ENCODE assay signal across 21 cellular contexts in genomic region chr2:15913146-15913545, GRCh38. TPM values are rescaled to one million over a fixed set of nuclear protein-coding genes. Genes with fewer than 3 reads are reported as not detected.
"Had no signal": no experiment of that assay in that cellular context is flagged by ENCODE, and none has a peak within 500 bp of the region (broad histone marks: within the 10 kb centered on the region; RNA-seq: fewer than 3 reads in every experiment).

No MANE protein-coding gene starts in this region.

- H3K4me3 ChIP-seq: right atrium auricular region, skin epidermis had no signal

- H3K4me3 Mint-ChIP-seq: activated B cell treated with CpG ODN at 0.5 μM for 24 hours; activated CD4-positive, alpha-beta T cell treated with anti-CD3 and anti-CD28 coated beads, Interleukin-2, amount 10 ng/mL, durations not matched to agents 24 days and 14 days; activated CD8-positive, alpha-beta T cell treated with anti-CD3 and anti-CD28 coated beads, Interleukin-2, amount 10 ng/mL, durations not matched to agents 7 days and 5 days; activated naive CD8-positive, alpha-beta T cell treated with anti-CD3 and anti-CD28 coated beads for 36 hours; natural killer cell treated with Interleukin-12 subunit alpha and Interleukin-12 subunit beta and Interleukin-15 and Interleukin-18, amount 100 ng/mL, for 72 hours; T-helper 17 cell; type B pancreatic cell had no signal

- H3K27ac ChIP-seq: brain microvascular endothelial cell, right atrium auricular region had no signal

- H3K9me3 Mint-ChIP-seq: activated B cell treated with CpG ODN at 0.5 μM for 24 hours; activated CD4-positive, alpha-beta T cell treated with anti-CD3 and anti-CD28 coated beads, Interleukin-2, amount 10 ng/mL, durations not matched to agents 24 days and 14 days; natural killer cell treated with Interleukin-12 subunit alpha and Interleukin-12 subunit beta and Interleukin-15 and Interleukin-18, amount 100 ng/mL, for 72 hours; type B pancreatic cell had no signal

- H3K27me3 Mint-ChIP-seq: activated B cell treated with CpG ODN at 0.5 μM for 24 hours; activated CD4-positive, alpha-beta T cell treated with anti-CD3 and anti-CD28 coated beads, Interleukin-2, amount 10 ng/mL, durations not matched to agents 24 days and 14 days had no signal

- H3K27me3 ChIP-seq: brain microvascular endothelial cell, right atrium auricular region had no signal

- H3K36me3 ChIP-seq: brain microvascular endothelial cell, right atrium auricular region had no signal

- ATAC-seq: activated CD8-positive, alpha-beta T cell treated with anti-CD3 and anti-CD28 coated beads, Interleukin-2, amount 10 ng/mL, durations not matched to agents 7 days and 5 days; left lobe of liver; T-helper 17 cell had no signal

- H3K36me3 Mint-ChIP-seq: activated naive CD8-positive, alpha-beta T cell treated with anti-CD3 and anti-CD28 coated beads for 36 hours; natural killer cell treated with Interleukin-12 subunit alpha and Interleukin-12 subunit beta and Interleukin-15 and Interleukin-18, amount 100 ng/mL, for 72 hours; type B pancreatic cell had no signal

- H3K27ac Mint-ChIP-seq: activated B cell treated with CpG ODN at 0.5 μM for 24 hours; activated CD4-positive, alpha-beta T cell treated with anti-CD3 and anti-CD28 coated beads, Interleukin-2, amount 10 ng/mL, durations not matched to agents 24 days and 14 days; activated CD8-positive, alpha-beta T cell treated with anti-CD3 and anti-CD28 coated beads, Interleukin-2, amount 10 ng/mL, durations not matched to agents 7 days and 5 days; activated naive CD8-positive, alpha-beta T cell treated with anti-CD3 and anti-CD28 coated beads for 36 hours; natural killer cell treated with Interleukin-12 subunit alpha and Interleukin-12 subunit beta and Interleukin-15 and Interleukin-18, amount 100 ng/mL, for 72 hours; T-helper 17 cell; type B pancreatic cell had no signal

- DNase-seq: activated B cell treated with CpG ODN at 0.5 μM for 24 hours; activated CD4-positive, alpha-beta T cell treated with anti-CD3 and anti-CD28 coated beads, Interleukin-2, amount 10 ng/mL, durations not matched to agents 24 days and 14 days; activated CD8-positive, alpha-beta memory T cell treated with anti-CD3 and anti-CD28 coated beads, Interleukin-2, amount 50 U/mL, for 4 hours; activated CD8-positive, alpha-beta T cell treated with anti-CD3 and anti-CD28 coated beads, Interleukin-2, amount 10 ng/mL, durations not matched to agents 7 days and 5 days; activated effector memory CD4-positive, alpha-beta T cell treated with anti-CD3 and anti-CD28 coated beads, Interleukin-2, amount 50 U/mL, for 16 hours; activated naive CD8-positive, alpha-beta T cell treated with anti-CD3 and anti-CD28 coated beads for 36 hours; activated T-cell treated with anti-CD3 and anti-CD28 coated beads, Interleukin-2, amount 50 U/mL, for 48 hours; brain microvascular endothelial cell; effector CD8-positive, alpha-beta T cell; foreskin melanocyte; nucleus accumbens; stimulated activated CD4-positive, alpha-beta T cell treated with anti-CD3 and anti-CD28 coated beads, Interleukin-15, amount 100 ng/mL, for 24 hours; stimulated activated CD4-positive, alpha-beta T cell treated with anti-CD3 and anti-CD28 coated beads, Interleukin-4, amount 100 ng/mL, for 1 hour; stimulated activated naive CD4-positive, alpha-beta T cell; substantia nigra; T-helper 17 cell had no signal

- H3K4me1 Mint-ChIP-seq: activated B cell treated with CpG ODN at 0.5 μM for 24 hours; activated CD4-positive, alpha-beta T cell treated with anti-CD3 and anti-CD28 coated beads, Interleukin-2, amount 10 ng/mL, durations not matched to agents 24 days and 14 days; T-helper 17 cell had no signal

RNA-seq across cellular contexts. Expression of gene MYCN, which starts 27.2 kb away (rescaled TPM):
- total RNA-seq: activated B cell treated with CpG ODN at 0.5 μM for 24 hours; activated CD4-positive, alpha-beta T cell treated with anti-CD3 and anti-CD28 coated beads, Interleukin-2, amount 10 ng/mL, durations not matched to agents 24 days and 14 days; activated CD8-positive, alpha-beta T cell treated with anti-CD3 and anti-CD28 coated beads, Interleukin-2, amount 10 ng/mL, durations not matched to agents 7 days and 5 days; natural killer cell treated with Interleukin-12 subunit alpha and Interleukin-12 subunit beta and Interleukin-15 and Interleukin-18, amount 100 ng/mL, for 72 hours had no signal
